1 cellular context compared by ENCODE assay signal in the genomic region with DNA sequence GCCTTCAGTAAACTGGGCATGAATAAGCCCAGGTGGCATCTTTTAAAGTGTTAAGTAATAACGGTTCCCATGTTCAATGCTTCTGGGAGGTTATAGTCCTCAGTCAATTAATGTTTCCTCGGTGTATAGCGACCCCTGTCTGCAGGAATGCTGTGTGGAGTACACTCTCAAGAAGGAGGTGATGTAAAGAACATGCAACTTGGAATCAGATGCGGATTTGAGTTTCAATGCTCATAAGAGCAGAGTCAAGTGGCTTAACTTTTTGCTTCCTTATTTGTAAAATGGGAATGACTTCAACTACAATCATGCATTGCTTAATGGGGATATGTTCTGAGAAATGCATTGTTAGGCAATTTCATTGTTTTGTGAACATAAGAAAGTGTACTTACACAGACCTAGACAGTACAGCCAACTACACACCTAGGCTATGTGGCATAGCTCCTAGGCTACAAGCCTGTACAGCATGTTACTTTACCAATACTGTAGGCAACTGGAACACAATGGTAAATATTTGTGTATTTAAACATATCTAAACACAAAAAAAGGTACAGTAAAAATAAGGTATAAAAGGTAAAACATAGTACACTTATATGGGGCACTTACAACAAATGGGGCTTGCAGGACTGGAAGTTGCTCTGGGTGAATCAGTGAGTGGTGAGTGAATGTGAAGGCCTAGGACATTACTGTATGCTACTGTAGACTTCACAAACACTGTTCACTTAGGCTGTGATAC.
TF ChIP-seq lines count a peak whose summit lies in the region.

No MANE protein-coding gene starts in this region.

TF ChIP-seq in HepG2, 621 proteins besides CTCF, POLR2A, EP300 and RAD21 (continued from another document):
- TF ChIP-seq AFF4 (CRISPR knock-in tag; IDR thresholded peaks at IDR 0.05), result no peak
- TF ChIP-seq GATAD2A (CRISPR knock-in tag; IDR thresholded peaks at IDR 0.05), result peak; percentile 73
- 0 out of 2 replicates have a peak, but pooled peaks have one; percentile 26 for TF ChIP-seq RCOR2 (CRISPR knock-in tag; IDR thresholded peaks at IDR 0.05)
- peak; percentile 21; the same call in 1 of the 2 replicates for TF ChIP-seq THAP11 (CRISPR knock-in tag; IDR thresholded peaks at IDR 0.05)
- TF ChIP-seq YEATS2 (CRISPR knock-in tag; IDR thresholded peaks at IDR 0.05; ENCODE audit: borderline replicate concordance), result 0 out of 2 replicates have a peak, but pooled peaks have one; percentile 25
- TF ChIP-seq CEBPB (IDR thresholded peaks at IDR 0.05; ENCODE audit: borderline replicate concordance, low read depth, low read length), result peak; percentile 12; the same call in 1 of the 2 replicates
- peak; percentile 59; the same call in 1 of the 2 replicates for TF ChIP-seq ELF3 (CRISPR knock-in tag; IDR thresholded peaks at IDR 0.05)
- peak; percentile 71 for TF ChIP-seq CEBPG (CRISPR knock-in tag; IDR thresholded peaks at IDR 0.05)
- peak; percentile 10; the same call in 1 of the 2 replicates for TF ChIP-seq SOX5 (CRISPR knock-in tag; IDR thresholded peaks at IDR 0.05; ENCODE audit: borderline replicate concordance)
- no peak for TF ChIP-seq IRX3 (CRISPR knock-in tag; IDR thresholded peaks at IDR 0.05; ENCODE audit: borderline replicate concordance, low read depth)
- TF ChIP-seq HOMEZ (CRISPR knock-in tag; IDR thresholded peaks at IDR 0.05; ENCODE audit: low read depth), result 0 out of 2 replicates have a peak, but pooled peaks have one; percentile 12
- TF ChIP-seq HDAC2 (CRISPR knock-in tag; IDR thresholded peaks at IDR 0.05), result peak; percentile 42; the same call in 1 of the 2 replicates
- TF ChIP-seq GLI4 (CRISPR knock-in tag; IDR thresholded peaks at IDR 0.05; ENCODE audit: borderline replicate concordance), result no peak
- peak in 1 of 2 experiments; percentile 95; a peak in 2 of 4 replicates for TF ChIP-seq ATF4 (CRISPR knock-in tag; IDR thresholded peaks at IDR 0.05)
- TF ChIP-seq ZNF644 (CRISPR knock-in tag; IDR thresholded peaks at IDR 0.05; ENCODE audit: low read depth), result 0 out of 2 replicates have a peak, but pooled peaks have one; percentile 54
- 0 out of 2 replicates have a peak, but pooled peaks have one; percentile 26 for TF ChIP-seq ZSCAN25 (CRISPR knock-in tag; IDR thresholded peaks at IDR 0.05)
- TF ChIP-seq FOSL1 (CRISPR knock-in tag; IDR thresholded peaks at IDR 0.05; ENCODE audit: borderline replicate concordance), result no peak
- TF ChIP-seq MXD4 (CRISPR knock-in tag; IDR thresholded peaks at IDR 0.05), result no peak
- 0 out of 2 replicates have a peak, but pooled peaks have one; percentile 35 for TF ChIP-seq ZFP1 (CRISPR knock-in tag; IDR thresholded peaks at IDR 0.05)
- TF ChIP-seq, protein P1, sequence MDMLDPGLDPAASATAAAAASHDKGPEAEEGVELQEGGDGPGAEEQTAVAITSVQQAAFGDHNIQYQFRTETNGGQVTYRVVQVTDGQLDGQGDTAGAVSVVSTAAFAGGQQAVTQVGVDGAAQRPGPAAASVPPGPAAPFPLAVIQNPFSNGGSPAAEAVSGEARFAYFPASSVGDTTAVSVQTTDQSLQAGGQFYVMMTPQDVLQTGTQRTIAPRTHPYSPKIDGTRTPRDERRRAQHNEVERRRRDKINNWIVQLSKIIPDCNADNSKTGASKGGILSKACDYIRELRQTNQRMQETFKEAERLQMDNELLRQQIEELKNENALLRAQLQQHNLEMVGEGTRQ (IDR thresholded peaks at IDR 0.05; ENCODE audit: low read depth, low read length), result no peak
- TF ChIP-seq, protein P1 (CRISPR knock-in tag; IDR thresholded peaks at IDR 0.05; ENCODE audit: borderline replicate concordance), result no peak
- no peak for TF ChIP-seq ZNF75D (CRISPR knock-in tag; IDR thresholded peaks at IDR 0.05; ENCODE audit: borderline replicate concordance)
- no peak for TF ChIP-seq ETS1 (CRISPR knock-in tag; IDR thresholded peaks at IDR 0.05)
- TF ChIP-seq HOXA9 (CRISPR knock-in tag; IDR thresholded peaks at IDR 0.05; ENCODE audit: borderline replicate concordance), result no peak
- no peak for TF ChIP-seq ZBTB8A (CRISPR knock-in tag; IDR thresholded peaks at IDR 0.05; ENCODE audit: borderline replicate concordance, low read depth)
- TF ChIP-seq SMAD3 (CRISPR knock-in tag; IDR thresholded peaks at IDR 0.05), result 0 out of 2 replicates have a peak, but pooled peaks have one; percentile 39
- TF ChIP-seq FOXA3 (CRISPR knock-in tag; IDR thresholded peaks at IDR 0.05), result peak; percentile 35; the same call in 1 of the 2 replicates
- TF ChIP-seq ZNF335 (CRISPR knock-in tag; IDR thresholded peaks at IDR 0.05), result 0 out of 2 replicates have a peak, but pooled peaks have one; percentile 41
- peak; percentile 100 for TF ChIP-seq TEAD3 (CRISPR knock-in tag; optimal IDR thresholded peaks at IDR 0.05; ENCODE audit: borderline replicate concordance)
- peak; percentile 60; the same call in 1 of the 2 replicates for TF ChIP-seq SMC3 (IDR thresholded peaks at IDR 0.05; ENCODE audit: low read length)
- no peak for TF ChIP-seq CREB3 (CRISPR knock-in tag; IDR thresholded peaks at IDR 0.05)
- peak; percentile 26 for TF ChIP-seq XRCC5 (optimal IDR thresholded peaks at IDR 0.05; ENCODE audit: low read length)
- TF ChIP-seq MIER3 (CRISPR knock-in tag; IDR thresholded peaks at IDR 0.05; ENCODE audit: borderline replicate concordance), result peak; percentile 55; the same call in 1 of the 2 replicates
- TF ChIP-seq ZNF775 (CRISPR knock-in tag; IDR thresholded peaks at IDR 0.05; ENCODE audit: borderline replicate concordance), result no peak
- TF ChIP-seq FOSL2 (CRISPR knock-in tag; IDR thresholded peaks at IDR 0.05), result peak; percentile 20; the same call in 1 of the 2 replicates
- TF ChIP-seq ZNF614 (CRISPR knock-in tag; IDR thresholded peaks at IDR 0.05; ENCODE audit: borderline replicate concordance), result peak; percentile 64; the same call in 1 of the 2 replicates
TF ChIP-seq in HepG2: peak in this region for 39.
